ENCODE assay signal across 8 cellular contexts in the genomic region with DNA sequence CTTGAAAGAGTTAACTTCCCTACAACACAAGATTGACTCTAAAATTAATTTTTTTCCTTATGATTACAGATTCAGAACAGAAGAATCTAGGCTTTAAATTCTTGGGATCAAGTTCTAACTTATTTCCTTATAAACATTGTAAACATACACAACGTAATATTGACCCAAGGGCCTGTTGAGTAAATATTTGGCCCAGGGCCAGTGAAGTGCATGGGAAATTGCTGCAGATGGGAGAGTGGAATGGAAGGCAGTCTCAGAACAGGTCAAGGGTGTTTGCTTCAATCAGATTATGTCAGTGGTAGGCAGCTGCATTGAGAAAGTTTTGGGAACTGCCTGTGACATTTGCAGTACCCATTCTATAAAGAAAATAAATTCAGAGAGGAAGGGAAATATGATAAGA.
DNase-seq lines count a peak whose midpoint lies in the region; ATAC-seq, FAIRE-seq and TF ChIP-seq lines count a peak whose summit lies in the region.
"Had no signal": no experiment of that assay in that cellular context is flagged by ENCODE, and none has a peak within 500 bp of the region (broad histone marks: within the 10 kb centered on the region; RNA-seq: fewer than 3 reads in every experiment).

No MANE protein-coding gene starts in this region.

- H3K27ac ChIP-seq in PC-3 (ENCODE audit: low read length): peak overlapping the region; percentile 73
- H3K27ac ChIP-seq in small intestine (ENCODE audit: low read depth in 1 of 2, low read length in 1 of 2): no peak overlapping the region

- H3F3A ChIP-seq in PC-3 (ENCODE audit: low read length, unreplicated experiment): peaks cover 2% of the 10 kb centered on the region

- no peaks in the 10 kb centered on the region for H3K9me2 ChIP-seq in PC-3 (replicated peaks; ENCODE audit: low read length)

- H3K36me3 ChIP-seq in PC-3 (ENCODE audit: low read depth, low read length) (peaks cover 48% of the 10 kb centered on the region), small intestine (ENCODE audit: control insufficient read depth in 2 of 2, insufficient read depth in 2 of 2, low read length in 2 of 2) (no peaks in the 10 kb centered on the region)

- no peaks in the 10 kb centered on the region for H3K9me3 ChIP-seq in PC-3 (ENCODE audit: low read length)
- H3K9me3 ChIP-seq in small intestine (ENCODE audit: control insufficient read depth, low read depth): no peaks in the 10 kb centered on the region

- peak overlapping the region; percentile 69 for H3K4me2 ChIP-seq in PC-3 (ENCODE audit: low read length)

- DNase-seq in HPDE6-E6E7 (ENCODE audit: extremely low spot score) (peak; percentile 8), PC-3 (peak; percentile 95), fibroblast of villous mesenchyme (ENCODE audit: low read depth) (peak; percentile 95), small intestine (peak; percentile 87), D721Med (ENCODE audit: insufficient read length, low spot score) (no peak)
- DNase-seq in activated CD4-positive, alpha-beta T cell treated with anti-CD3 and anti-CD28 coated beads for 4 hours: no peak
- DNase-seq: activated CD4-positive, alpha-beta T cell treated with anti-CD3 and anti-CD28 coated beads, Interleukin-2, amount 10 ng/mL, durations not matched to agents 24 days and 14 days had no signal

- no peaks in the 10 kb centered on the region for H3K27me3 ChIP-seq in PC-3 (ENCODE audit: low read length)
- H3K27me3 ChIP-seq in small intestine (ENCODE audit: control insufficient read depth in 2 of 2, insufficient read depth in 2 of 2, low read length in 2 of 2): no peaks in the 10 kb centered on the region

- no peaks in the 10 kb centered on the region for H4K20me1 ChIP-seq in PC-3 (ENCODE audit: low read length)

- 16 to 34% (median 19%) methylated on average over 1 of the region's 1 CpG for WGBS in small intestine, 3 donors

- CTCF ChIA-PET in PC-3 (lab: Charles Lee): no interaction called here

- TF ChIP-seq CTCF in PC-3 (conservative IDR thresholded peaks at IDR 0.05; ENCODE audit: low read depth, low read length): no peak
- TF ChIP-seq CTCF in fibroblast of villous mesenchyme (IDR thresholded peaks at IDR 0.05; ENCODE audit: insufficient read depth, low read depth, low read length): no peak
- TF ChIP-seq CTCF in D721Med (IDR thresholded peaks at IDR 0.05; ENCODE audit: insufficient read depth, missing control alignments): no peak

- peaks cover 43% of the 10 kb centered on the region for H3K4me1 ChIP-seq in PC-3 (ENCODE audit: insufficient read depth, low read length)
- peaks cover 2% of the 10 kb centered on the region in 2 donors for H3K4me1 ChIP-seq in small intestine (ENCODE audit: control insufficient read depth in 2 of 2, insufficient read depth in 1 of 2, low read depth in 1 of 2, low read length in 1 of 2)

- H3K4me3 ChIP-seq in PC-3 (ENCODE audit: low read length) (no peak overlapping the region), fibroblast of villous mesenchyme (ENCODE audit: low read depth, low read length) (no peak overlapping the region), small intestine (ENCODE audit: low read depth in 1 of 2, low read length in 2 of 2) (no peak overlapping the region)

- H2AFZ ChIP-seq in PC-3 (ENCODE audit: low read length): no peak overlapping the region

- ATAC-seq in PC-3: peak; percentile 83
- ATAC-seq in GM19455 (IDR thresholded peaks at IDR 0.05; ENCODE audit: unreplicated experiment): no peak

- BruUV-seq in PC-3 (replicated peaks; lab: Mats Ljungman, UMichigan): no TSS peak

- peaks cover 2% of the 10 kb centered on the region; the same call in 1 of the 2 replicates for H3K79me2 ChIP-seq in PC-3 (ENCODE audit: low read length)

- intact Hi-C loops in PC-3 (cut with micrococcal nuclease): loop anchor here (1.0 to 5.0 kb wide), 2 partner anchors 34 to 216 kb away; no protein-coding TSS in a partner anchor

- POLR2A ChIA-PET in PC-3 (lab: Charles Lee; ENCODE audit: unreplicated experiment): no interaction called here

- no peak for FAIRE-seq in small intestine (lab: Jason Lieb, UNC)
- no peak for FAIRE-seq in D721Med (lab: Jason Lieb, UNC)

- 0 out of 2 replicates have a peak overlapping the region, but pooled peaks have one; percentile 34 for H3K9ac ChIP-seq in PC-3 (ENCODE audit: low read length)

Comparison
In these comparisons a context has a peak if more than half of its experiments do, and no peak if none do; other contexts are left out.
1. DNase-seq: peak in HPDE6-E6E7 (single experiment), PC-3 (single experiment), fibroblast of villous mesenchyme (single experiment) and small intestine (single experiment); none in activated CD4-positive, alpha-beta T cell treated with anti-CD3 and anti-CD28 coated beads for 4 hours (0 of 2) and D721Med (single experiment).